28 cellular contexts compared by ENCODE assay signal in the genomic region with DNA sequence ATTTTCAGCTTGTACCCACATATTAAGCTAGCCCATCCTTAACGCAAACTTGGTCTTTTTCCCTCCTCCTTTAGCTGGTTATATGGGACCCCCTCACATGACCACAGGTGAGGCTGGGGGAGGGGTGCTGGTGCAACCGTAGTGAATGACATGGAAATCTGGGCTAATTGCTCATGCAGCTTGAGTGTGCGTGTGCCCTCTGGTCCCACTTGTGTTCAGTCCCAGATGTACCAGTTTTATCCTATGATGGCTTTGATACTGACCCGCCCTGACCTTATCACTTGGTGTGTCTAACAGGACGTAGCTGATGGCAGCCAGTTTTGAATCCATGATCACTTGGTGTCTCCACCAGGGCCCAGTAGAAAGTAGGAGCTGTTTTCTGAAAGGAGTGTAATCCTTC.
"Had no signal": no experiment of that assay in that cellular context is flagged by ENCODE, and none has a peak within 500 bp of the region (broad histone marks: within the 10 kb centered on the region; RNA-seq: fewer than 3 reads in every experiment).

No MANE protein-coding gene starts in this region.

- H3K27me3 ChIP-seq: colonic mucosa, esophagus squamous epithelium, gastrocnemius medialis, left lung had no signal

- H3K27ac ChIP-seq: colonic mucosa, epithelial cell of prostate, esophagus squamous epithelium, gastrocnemius medialis, heart right ventricle, left lung, lower lobe of right lung had no signal

- H3K9me3 Mint-ChIP-seq: endodermal cell, mesothelial cell of epicardium had no signal

- H3K4me3 ChIP-seq: colonic mucosa, esophagus squamous epithelium, gastrocnemius medialis, heart right ventricle, left lung, lower lobe of right lung, mucosa of descending colon had no signal

- H3K27ac Mint-ChIP-seq: dendritic cell treated with granulocyte-macrophage colony-stimulating factor and Interleukin-4, amounts not matched to agents 40 ng/mL and 50 ng/mL, for 4 days; effector memory CD8-positive, alpha-beta T cell; endodermal cell; mesothelial cell of epicardium had no signal

- H3K4me3 Mint-ChIP-seq: dendritic cell treated with granulocyte-macrophage colony-stimulating factor and Interleukin-4, amounts not matched to agents 40 ng/mL and 50 ng/mL, for 4 days; effector memory CD8-positive, alpha-beta T cell; endodermal cell; mesothelial cell of epicardium had no signal

- H3K36me3 ChIP-seq: colonic mucosa, esophagus squamous epithelium, gastrocnemius medialis, heart right ventricle, left lung, lower lobe of right lung had no signal

- H3K27me3 Mint-ChIP-seq: dendritic cell treated with granulocyte-macrophage colony-stimulating factor and Interleukin-4, amounts not matched to agents 40 ng/mL and 50 ng/mL, for 4 days; naive B cell had no signal

- H3K9me3 ChIP-seq: colonic mucosa, esophagus squamous epithelium, gastrocnemius medialis, heart right ventricle, left lung, lower lobe of right lung, mucosa of descending colon had no signal

- H3K4me1 ChIP-seq: gastrocnemius medialis had no signal

- ATAC-seq: effector memory CD8-positive, alpha-beta T cell; esophagus mucosa; gastrocnemius medialis; heart right ventricle; left cardiac atrium; left lung; left ventricle myocardium superior; lower lobe of right lung; mucosa of descending colon had no signal

- DNase-seq: colonic mucosa; cortex of kidney; effector CD8-positive, alpha-beta T cell; effector memory CD8-positive, alpha-beta T cell; endodermal cell; erythroblast; esophagus squamous epithelium; foreskin fibroblast; foreskin melanocyte; gastrocnemius medialis; glutamatergic neuron; head of caudate nucleus; heart right ventricle; hippocampal formation; left cardiac atrium; left lung; left ventricle myocardium superior; lower lobe of right lung; mesenchymal stem cell; mucosa of descending colon; naive B cell had no signal

- H3K36me3 Mint-ChIP-seq: mesothelial cell of epicardium had no signal

- FAIRE-seq: endometrium, islet of Langerhans, keratinocyte had no signal
